Comparison of ENCODE assay signal across 11 cellular contexts in the genomic region with DNA sequence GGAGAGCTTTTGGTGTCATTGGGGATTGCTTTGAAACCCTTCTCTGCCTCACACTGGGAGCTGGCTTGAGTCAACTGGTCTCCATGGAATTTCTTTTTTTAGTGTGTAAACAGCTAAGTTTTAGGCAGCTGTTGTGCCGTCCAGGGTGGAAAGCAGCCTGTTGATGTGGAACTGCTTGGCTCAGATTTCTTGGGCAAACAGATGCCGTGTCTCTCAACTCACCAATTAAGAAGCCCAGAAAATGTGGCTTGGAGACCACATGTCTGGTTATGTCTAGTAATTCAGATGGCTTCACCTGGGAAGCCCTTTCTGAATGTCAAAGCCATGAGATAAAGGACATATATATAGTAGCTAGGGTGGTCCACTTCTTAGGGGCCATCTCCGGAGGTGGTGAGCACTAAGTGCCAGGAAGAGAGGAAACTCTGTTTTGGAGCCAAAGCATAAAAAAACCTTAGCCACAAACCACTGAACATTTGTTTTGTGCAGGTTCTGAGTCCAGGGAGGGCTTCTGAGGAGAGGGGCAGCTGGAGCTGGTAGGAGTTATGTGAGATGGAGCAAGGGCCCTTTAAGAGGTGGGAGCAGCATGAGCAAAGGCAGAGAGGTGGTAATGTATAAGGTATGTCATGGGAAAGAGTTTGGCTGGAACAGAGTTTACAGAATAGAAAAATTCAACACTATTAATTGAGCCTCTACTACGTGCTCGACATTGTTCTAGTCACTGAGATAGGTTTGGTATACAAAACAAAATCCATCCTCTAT. TPM values are rescaled to one million over a fixed set of nuclear protein-coding genes. Genes with fewer than 3 reads are reported as not detected.
DNase-seq lines count a peak whose midpoint lies in the region; ATAC-seq and TF ChIP-seq lines count a peak whose summit lies in the region.
"Had no signal": no experiment of that assay in that cellular context is flagged by ENCODE, and none has a peak within 500 bp of the region (broad histone marks: within the 10 kb centered on the region; RNA-seq: fewer than 3 reads in every experiment).

No MANE protein-coding gene starts in this region.

- peak overlapping the region; percentile 13 for H3K27ac Mint-ChIP-seq in activated naive CD8-positive, alpha-beta T cell
- H3K27ac Mint-ChIP-seq in activated naive CD8-positive, alpha-beta T cell treated with anti-CD3 and anti-CD28 coated beads, Interleukin-2, amount 50 U/mL, for 24 hours: no peak overlapping the region
- peak overlapping the region in 1 of 2 donors; percentile 39 for H3K27ac Mint-ChIP-seq in effector memory CD8-positive, alpha-beta T cell
- no peak overlapping the region for H3K27ac Mint-ChIP-seq in CD4-positive, alpha-beta T cell
- H3K27ac Mint-ChIP-seq: CD8-positive, alpha-beta memory T cell had no signal

- H3K36me3 Mint-ChIP-seq in activated naive CD8-positive, alpha-beta T cell: no peaks in the 10 kb centered on the region
- no peaks in the 10 kb centered on the region for H3K36me3 Mint-ChIP-seq in activated naive CD8-positive, alpha-beta T cell treated with anti-CD3 and anti-CD28 coated beads, Interleukin-2, amount 50 U/mL, for 24 hours (ENCODE audit: low read depth)
- H3K36me3 Mint-ChIP-seq in effector memory CD8-positive, alpha-beta T cell (ENCODE audit: insufficient read depth): peaks cover 9% of the 10 kb centered on the region
- H3K36me3 Mint-ChIP-seq in CD4-positive, alpha-beta T cell (ENCODE audit: low read depth): no peaks in the 10 kb centered on the region
- H3K36me3 Mint-ChIP-seq: CD8-positive, alpha-beta memory T cell had no signal

- H3K4me3 ChIP-seq in WI38 (ENCODE audit: low read depth, low read length): peak overlapping the region; percentile 23; the same call in 1 of the 2 replicates
- H3K4me3 ChIP-seq: SK-N-MC had no signal

- no peak for DNase-seq in activated naive CD8-positive, alpha-beta T cell treated with anti-CD3 and anti-CD28 coated beads, Interleukin-2, amount 50 U/mL, for 24 hours
- DNase-seq in left lobe of liver (ENCODE audit: low spot score) (no peak), activated gamma-delta T cell (lab: John Stamatoyannopoulos, UW) (no peak)
- no peak for DNase-seq in effector memory CD8-positive, alpha-beta T cell
- DNase-seq in CD4-positive, alpha-beta T cell: no peak
- DNase-seq: CD8-positive, alpha-beta memory T cell had no signal

- CTCF ChIA-PET in CD4-positive, alpha-beta T cell (lab: Charles Lee): interaction anchor here (1.2 to 3.2 kb wide), 3 partner anchors 10 to 133 kb away, joined by 3 to 16 read pairs (median 5); no protein-coding TSS in a partner anchor

- POLR2A ChIA-PET in CD4-positive, alpha-beta T cell (lab: Charles Lee): interaction anchor here (0.7 kb wide), 1 partner anchor 128 kb away, joined by 3 read pairs; no protein-coding TSS in a partner anchor

- intact Hi-C loops in CD4-positive, alpha-beta T cell (cut with DNase I, micrococcal nuclease): loop anchor here in 1 of 2 experiments (10.0 kb wide), 1 partner anchor 389 kb away; no protein-coding TSS in a partner anchor

- ATAC-seq in activated naive CD8-positive, alpha-beta T cell treated with anti-CD3 and anti-CD28 coated beads, Interleukin-2, amount 50 U/mL, for 24 hours: no peak
- ATAC-seq in left lobe of liver: peak; percentile 8
- no peak for ATAC-seq in effector memory CD8-positive, alpha-beta T cell (replicated peaks)
- no peak for ATAC-seq in GM21529 (IDR thresholded peaks at IDR 0.05; ENCODE audit: unreplicated experiment)
- no peak for ATAC-seq in CD4-positive, alpha-beta T cell (ENCODE audit: poor library complexity)

- H3K27me3 Mint-ChIP-seq in activated naive CD8-positive, alpha-beta T cell: no peaks in the 10 kb centered on the region
- no peaks in the 10 kb centered on the region for H3K27me3 Mint-ChIP-seq in activated naive CD8-positive, alpha-beta T cell treated with anti-CD3 and anti-CD28 coated beads, Interleukin-2, amount 50 U/mL, for 24 hours
- H3K27me3 Mint-ChIP-seq in effector memory CD8-positive, alpha-beta T cell: no peaks in the 10 kb centered on the region
- no peaks in the 10 kb centered on the region for H3K27me3 Mint-ChIP-seq in CD4-positive, alpha-beta T cell
- H3K27me3 Mint-ChIP-seq: CD8-positive, alpha-beta memory T cell had no signal

- H3K27me3 ChIP-seq in CD4-positive, alpha-beta T cell (ENCODE audit: control insufficient read depth, insufficient read depth, low read length): no peaks in the 10 kb centered on the region

- H3K4me1 Mint-ChIP-seq in activated naive CD8-positive, alpha-beta T cell (ENCODE audit: low read depth): peaks cover 13% of the 10 kb centered on the region
- H3K4me1 Mint-ChIP-seq in activated naive CD8-positive, alpha-beta T cell treated with anti-CD3 and anti-CD28 coated beads, Interleukin-2, amount 50 U/mL, for 24 hours: peaks cover 21% of the 10 kb centered on the region
- H3K4me1 Mint-ChIP-seq in effector memory CD8-positive, alpha-beta T cell (ENCODE audit: low read depth in 2 of 2): peaks cover 13 to 14% of the 10 kb centered on the region in 2 donors
- peaks cover 6% of the 10 kb centered on the region for H3K4me1 Mint-ChIP-seq in CD4-positive, alpha-beta T cell (ENCODE audit: low read depth)

- H3K9me3 ChIP-seq in CD4-positive, alpha-beta T cell (ENCODE audit: control insufficient read depth, low read length): no peaks in the 10 kb centered on the region

- no peak overlapping the region for H3K4me3 Mint-ChIP-seq in activated naive CD8-positive, alpha-beta T cell
- H3K4me3 Mint-ChIP-seq in activated naive CD8-positive, alpha-beta T cell treated with anti-CD3 and anti-CD28 coated beads, Interleukin-2, amount 50 U/mL, for 24 hours: no peak overlapping the region
- no peak overlapping the region for H3K4me3 Mint-ChIP-seq in effector memory CD8-positive, alpha-beta T cell
- H3K4me3 Mint-ChIP-seq in CD4-positive, alpha-beta T cell: no peak overlapping the region
- H3K4me3 Mint-ChIP-seq: CD8-positive, alpha-beta memory T cell had no signal

- TF ChIP-seq CTCF in WI38 (IDR thresholded peaks at IDR 0.05; ENCODE audit: low read depth, low read length): no peak
- TF ChIP-seq CTCF in CD4-positive, alpha-beta T cell (IDR thresholded peaks at IDR 0.05): no peak

- no peaks in the 10 kb centered on the region for H3K9me3 Mint-ChIP-seq in activated naive CD8-positive, alpha-beta T cell (ENCODE audit: low read depth)
- no peaks in the 10 kb centered on the region for H3K9me3 Mint-ChIP-seq in activated naive CD8-positive, alpha-beta T cell treated with anti-CD3 and anti-CD28 coated beads, Interleukin-2, amount 50 U/mL, for 24 hours
- no peaks in the 10 kb centered on the region for H3K9me3 Mint-ChIP-seq in effector memory CD8-positive, alpha-beta T cell
- H3K9me3 Mint-ChIP-seq in CD4-positive, alpha-beta T cell: no peaks in the 10 kb centered on the region
- H3K9me3 Mint-ChIP-seq: CD8-positive, alpha-beta memory T cell had no signal

- H3K27ac ChIP-seq in CD4-positive, alpha-beta T cell (ENCODE audit: low read depth, low read length): no peak overlapping the region
- H3K27ac ChIP-seq: HL-60, SK-N-MC had no signal

RNA-seq across cellular contexts. Expression of a gene that starts 31.2 kb away (rescaled TPM):
- 58.7 TPM for total RNA-seq in left lobe of liver
- 100 to 1,000 TPM; 550 to 556 TPM for total RNA-seq in CD4-positive, alpha-beta T cell

RNA-seq across cellular contexts. Expression of a gene that starts 53.2 kb away (rescaled TPM):
- total RNA-seq in left lobe of liver: 32.6 TPM
- total RNA-seq in CD4-positive, alpha-beta T cell: 10 to 100 TPM; 98.3 to 98.6 TPM
